Comparison of ENCODE assay signal across 1 cellular context in genomic region chr6:40788661-40789111, GRCh38.
TF ChIP-seq lines count a peak whose summit lies in the region.

No MANE protein-coding gene starts in this region.

TF ChIP-seq in SK-N-SH, 30 proteins besides CTCF, POLR2A, EP300 and RAD21 (continued from another document):
- TF ChIP-seq REST (IDR thresholded peaks at IDR 0.05; ENCODE audit: low read depth, low read length) (no peak), CHD2 (IDR thresholded peaks at IDR 0.05; ENCODE audit: low read length, partially characterized antibody) (no peak), FOSL2 (IDR thresholded peaks at IDR 0.05; ENCODE audit: borderline replicate concordance, low read depth) (no peak), ZBTB33 (IDR thresholded peaks at IDR 0.05; ENCODE audit: borderline replicate concordance, low read depth) (no peak), FOXM1 (IDR thresholded peaks at IDR 0.05; ENCODE audit: low read depth) (no peak), YY1 (IDR thresholded peaks at IDR 0.05; ENCODE audit: low read depth) (no peak), SMC3 (IDR thresholded peaks at IDR 0.05; ENCODE audit: low read depth, low read length) (no peak), RFX5 (IDR thresholded peaks at IDR 0.05; ENCODE audit: low read length) (no peak), JUND (IDR thresholded peaks at IDR 0.05) (no peak)
TF ChIP-seq in SK-N-SH: peak in this region for 0.
